In genomic region chr12:100141666-100141997, GRCh38 we compare ENCODE assay signal across 1 cellular context.
A peak's percentile ranks its signal among the peaks of the same experiment; 100 is the strongest.
TF ChIP-seq lines count a peak whose summit lies in the region.

No MANE protein-coding gene starts in this region.

TF ChIP-seq in K562, 482 proteins besides CTCF, POLR2A, EP300 and RAD21 (continued from another document):
- TF ChIP-seq VEZF1 (CRISPR knock-in tag; IDR thresholded peaks at IDR 0.05) = peak; percentile 10; the same call in 1 of the 2 replicates
- TF ChIP-seq SMARCA4 (IDR thresholded peaks at IDR 0.05) = peak; percentile 69
- peak; percentile 85 for TF ChIP-seq FOSL1 (tag; conservative IDR thresholded peaks at IDR 0.05)
- TF ChIP-seq CEBPB (tag; IDR thresholded peaks at IDR 0.05) = 0 out of 2 replicates have a peak, but pooled peaks have one; percentile 18
- TF ChIP-seq JUND (IDR thresholded peaks at IDR 0.05; ENCODE audit: borderline replicate concordance, low read depth, low read length) = peak; percentile 50; the same call in 1 of the 2 replicates
- 0 out of 3 replicates have a peak, but pooled peaks have one; percentile 32 for TF ChIP-seq JUND (tag; IDR thresholded peaks at IDR 0.05; ENCODE audit: borderline replicate concordance, low read depth, low read length)
- TF ChIP-seq TEAD4 (IDR thresholded peaks at IDR 0.05; ENCODE audit: low read length) = peak; percentile 23; the same call in 1 of the 2 replicates
- TF ChIP-seq TEAD4 (CRISPR knock-in tag; IDR thresholded peaks at IDR 0.05; ENCODE audit: borderline replicate concordance) = no peak
- TF ChIP-seq CREB3L1 (IDR thresholded peaks at IDR 0.05; ENCODE audit: borderline replicate concordance, low read depth) = no peak
- peak in 1 of 2 experiments; percentile 71; a peak in 1 of 4 replicates for TF ChIP-seq FOXK2 (conservative IDR thresholded peaks at IDR 0.05 in 1 of 2, IDR thresholded peaks at IDR 0.05 in 1 of 2; ENCODE audit: low read depth in 2 of 2)
- TF ChIP-seq ATF3 (IDR thresholded peaks at IDR 0.05) = peak; percentile 70
- no peak for TF ChIP-seq ATF3 (CRISPR knock-in tag; conservative IDR thresholded peaks at IDR 0.05)
- TF ChIP-seq SIN3A (IDR thresholded peaks at IDR 0.05; ENCODE audit: borderline replicate concordance in 2 of 2, control insufficient read depth in 1 of 2, low read depth in 2 of 2, low read length in 2 of 2) = peak in 1 of 2 experiments; percentile 49; a peak in 1 of 4 replicates
- no peak for TF ChIP-seq NBN (IDR thresholded peaks at IDR 0.05; ENCODE audit: low read depth)
- TF ChIP-seq TAF15 (IDR thresholded peaks at IDR 0.05; ENCODE audit: low read depth, low read length) = no peak
- peak; percentile 36 for TF ChIP-seq PKNOX1 (IDR thresholded peaks at IDR 0.05)
- TF ChIP-seq NFE2 (IDR thresholded peaks at IDR 0.05; ENCODE audit: low read depth) = peak; percentile 62
- peak; percentile 63; the same call in 1 of the 2 replicates for TF ChIP-seq JUN (IDR thresholded peaks at IDR 0.05; ENCODE audit: borderline replicate concordance, low read depth, low read length)
- no peak for TF ChIP-seq JUN (CRISPR knock-in tag; IDR thresholded peaks at IDR 0.05; ENCODE audit: borderline replicate concordance)
- peak; percentile 73 for TF ChIP-seq DPF2 (IDR thresholded peaks at IDR 0.05)
- TF ChIP-seq SMARCE1 (IDR thresholded peaks at IDR 0.05) = peak; percentile 65
- TF ChIP-seq HMBOX1 (IDR thresholded peaks at IDR 0.05) = peak; percentile 63; the same call in 1 of the 2 replicates
TF ChIP-seq in K562: peak in this region for 20.
